Comparison of ENCODE assay signal across 10 cellular contexts in the genomic region with DNA sequence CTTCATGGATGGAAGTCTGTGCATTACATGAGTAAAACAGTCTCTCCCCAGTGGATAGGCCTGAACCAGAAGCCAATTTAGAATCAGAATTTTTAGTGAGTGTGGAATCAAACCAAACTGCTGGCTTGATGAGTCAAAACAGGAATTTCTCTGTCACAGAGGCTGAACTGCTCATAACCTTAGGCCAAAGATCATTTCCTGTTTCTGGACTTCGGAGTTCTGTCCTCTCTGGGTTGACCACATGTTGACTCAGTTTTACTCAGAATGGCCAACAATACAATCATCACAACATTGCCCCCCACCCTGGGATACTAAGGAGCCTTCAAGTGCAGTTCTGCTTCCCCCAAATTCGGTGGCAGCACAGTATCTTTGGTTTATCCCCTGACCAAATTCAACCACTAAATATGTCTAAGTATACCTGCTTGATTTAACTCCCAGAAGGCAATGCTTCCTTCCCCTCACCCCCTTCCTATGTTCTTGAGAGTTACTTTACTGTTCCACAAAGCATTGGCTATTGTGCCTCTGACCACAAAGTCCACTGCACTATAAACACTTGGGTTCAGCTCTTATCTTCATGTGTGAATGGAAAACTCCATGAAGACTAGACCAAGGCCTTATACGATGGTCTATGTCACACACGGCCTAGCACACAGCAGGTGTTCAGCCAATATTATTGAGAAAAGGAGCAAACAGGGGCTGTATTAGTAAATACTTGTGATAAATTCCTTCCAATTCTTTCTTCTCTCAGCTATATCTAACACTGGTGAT.
DNase-seq lines count a peak whose midpoint lies in the region; ATAC-seq and TF ChIP-seq lines count a peak whose summit lies in the region.
"Had no signal": no experiment of that assay in that cellular context is flagged by ENCODE, and none has a peak within 500 bp of the region (broad histone marks: within the 10 kb centered on the region; RNA-seq: fewer than 3 reads in every experiment).

No MANE protein-coding gene starts in this region.

- no peaks in the 10 kb centered on the region for H3K27me3 Mint-ChIP-seq in WTC11 (ENCODE audit: low read depth)

- H2BK120ac ChIP-seq in neuronal stem cell (ENCODE audit: low read depth, low read length): no peak overlapping the region

- intact Hi-C loops in vagina (cut with DNase I): no loop called here

- H3K79me1 ChIP-seq in neuronal stem cell (ENCODE audit: low read depth, low read length): no peaks in the 10 kb centered on the region

- H3K27ac ChIP-seq in vagina: no peak overlapping the region
- H3K27ac ChIP-seq in neuronal stem cell (replicated peaks; ENCODE audit: low read length): no peak overlapping the region

- H3K27me3 ChIP-seq in vagina (no peaks in the 10 kb centered on the region), neuronal stem cell (ENCODE audit: control insufficient read depth in 3 of 3, insufficient read depth in 3 of 3, low read depth in 1 of 3, low read length in 3 of 3) (no peaks in the 10 kb centered on the region)

- H3K23ac ChIP-seq in neuronal stem cell (ENCODE audit: low read depth, low read length, poor library complexity): no peak overlapping the region

- DNase-seq in fibroblast of peridontal ligament (ENCODE audit: extremely low read depth) (peak; percentile 43), vagina (ENCODE audit: extremely low spot score in 2 of 2) (no peak), neuronal stem cell (ENCODE audit: low spot score) (no peak), WTC11 (ENCODE audit: low spot score) (no peak), HuH-7 (ENCODE audit: low spot score) (no peak)
- DNase-seq: DMS53 had no signal

- no peak overlapping the region for H4K8ac ChIP-seq in neuronal stem cell (ENCODE audit: low read depth, low read length)

- no peaks in the 10 kb centered on the region for H3K9me3 ChIP-seq in vagina
- H3K9me3 ChIP-seq in neuronal stem cell (replicated peaks in 1 of 2; ENCODE audit: control insufficient read depth in 2 of 2, insufficient read depth in 1 of 2, low read depth in 1 of 2, low read length in 2 of 2): no peaks in the 10 kb centered on the region

- no peak overlapping the region for H3K4me2 ChIP-seq in neuronal stem cell (ENCODE audit: insufficient read depth, low read length, poor library complexity, severe bottlenecking)

- POLR2A ChIA-PET in WTC11 (lab: Charles Lee): no interaction called here

- H3K18ac ChIP-seq in neuronal stem cell (ENCODE audit: low read length): no peak overlapping the region

- H3K4me3 ChIP-seq in vagina (no peak overlapping the region), neuronal stem cell (ENCODE audit: low read length in 2 of 2) (no peak overlapping the region)

- no CpG with 5 or more reads among the region's 4 CpGs for WGBS in neuronal stem cell (ENCODE audit: extremely low coverage in 2 of 2, insufficient read length in 2 of 2, insufficient replicate concordance in 1 of 2), 2 donors

- peak; percentile 95 for ATAC-seq in GM18499 (IDR thresholded peaks at IDR 0.05; ENCODE audit: insufficient read depth, unreplicated experiment)
- peak; percentile 90 for ATAC-seq in GM21528 (IDR thresholded peaks at IDR 0.05; ENCODE audit: low FRiP score, unreplicated experiment)
- ATAC-seq in HG03354 (IDR thresholded peaks at IDR 0.05; ENCODE audit: poor library complexity, severe bottlenecking, unreplicated experiment): peak; percentile 95
- no peak for ATAC-seq in WTC11

- H3K9ac ChIP-seq in neuronal stem cell (ENCODE audit: low read depth, low read length, poor library complexity): no peak overlapping the region

- CTCF ChIA-PET in WTC11 (lab: Charles Lee): no interaction called here

- no peaks in the 10 kb centered on the region for H3K36me3 Mint-ChIP-seq in WTC11
- H3K36me3 Mint-ChIP-seq: brain had no signal

- H3K4me1 ChIP-seq in vagina (peaks cover 6% of the 10 kb centered on the region), neuronal stem cell (ENCODE audit: control insufficient read depth in 2 of 2, insufficient read depth in 1 of 2, low read depth in 1 of 2, low read length in 2 of 2) (peaks cover 0 to 5% of the 10 kb centered on the region in 2 donors)

- H3K4me1 Mint-ChIP-seq in WTC11: peaks cover 1% of the 10 kb centered on the region

- H3K36me3 ChIP-seq in vagina: no peaks in the 10 kb centered on the region
- no peaks in the 10 kb centered on the region for H3K36me3 ChIP-seq in neuronal stem cell (replicated peaks in 1 of 2; ENCODE audit: control insufficient read depth in 2 of 2, insufficient read depth in 2 of 2, low read length in 2 of 2)

- no peak overlapping the region for H2BK12ac ChIP-seq in neuronal stem cell (ENCODE audit: low read length)

- peaks cover 6% of the 10 kb centered on the region for H3K9me3 Mint-ChIP-seq in WTC11
- H3K9me3 Mint-ChIP-seq: brain had no signal

- no peak overlapping the region for H3K14ac ChIP-seq in neuronal stem cell (ENCODE audit: low read length)

- no peak overlapping the region for H2BK15ac ChIP-seq in neuronal stem cell (ENCODE audit: low read length)

- no peak overlapping the region for H2AFZ ChIP-seq in neuronal stem cell (ENCODE audit: low read length)

- H3K27ac Mint-ChIP-seq in WTC11: no peak overlapping the region

- TF ChIP-seq POLR2A in vagina (IDR thresholded peaks at IDR 0.05): no peak

- no peak overlapping the region for H4K91ac ChIP-seq in neuronal stem cell (ENCODE audit: low read depth, low read length, poor library complexity)

- no peak overlapping the region for H3K4ac ChIP-seq in neuronal stem cell (ENCODE audit: low read length)

- no peak overlapping the region for H2BK5ac ChIP-seq in neuronal stem cell (ENCODE audit: low read length)

- H2AK5ac ChIP-seq in neuronal stem cell (ENCODE audit: low read depth, low read length): no peak overlapping the region

- H3K4me3 Mint-ChIP-seq in WTC11: no peak overlapping the region
- H3K4me3 Mint-ChIP-seq: brain had no signal

- TF ChIP-seq CTCF in vagina (IDR thresholded peaks at IDR 0.05) (no peak), WTC11 (IDR thresholded peaks at IDR 0.05) (no peak)

TF ChIP-seq in WTC11, 78 proteins besides CTCF, POLR2A, EP300 and RAD21:
- TF ChIP-seq SOX15 (CRISPR knock-in tag; IDR thresholded peaks at IDR 0.05) (no peak), ELF4 (CRISPR knock-in tag; IDR thresholded peaks at IDR 0.05; ENCODE audit: low read depth) (no peak), FOXK1 (CRISPR knock-in tag; IDR thresholded peaks at IDR 0.05) (no peak), CBFB (CRISPR knock-in tag; IDR thresholded peaks at IDR 0.05; ENCODE audit: low read depth) (no peak), CREM (CRISPR knock-in tag; IDR thresholded peaks at IDR 0.05) (no peak), TEAD1 (CRISPR knock-in tag; IDR thresholded peaks at IDR 0.05) (no peak), RORB (CRISPR knock-in tag; IDR thresholded peaks at IDR 0.05) (no peak)
- TF ChIP-seq, protein P1, sequence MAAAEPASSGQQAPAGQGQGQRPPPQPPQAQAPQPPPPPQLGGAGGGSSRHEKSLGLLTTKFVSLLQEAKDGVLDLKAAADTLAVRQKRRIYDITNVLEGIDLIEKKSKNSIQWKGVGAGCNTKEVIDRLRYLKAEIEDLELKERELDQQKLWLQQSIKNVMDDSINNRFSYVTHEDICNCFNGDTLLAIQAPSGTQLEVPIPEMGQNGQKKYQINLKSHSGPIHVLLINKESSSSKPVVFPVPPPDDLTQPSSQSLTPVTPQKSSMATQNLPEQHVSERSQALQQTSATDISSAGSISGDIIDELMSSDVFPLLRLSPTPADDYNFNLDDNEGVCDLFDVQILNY (CRISPR knock-in tag; IDR thresholded peaks at IDR 0.05): no peak
- TF ChIP-seq, protein P2, sequence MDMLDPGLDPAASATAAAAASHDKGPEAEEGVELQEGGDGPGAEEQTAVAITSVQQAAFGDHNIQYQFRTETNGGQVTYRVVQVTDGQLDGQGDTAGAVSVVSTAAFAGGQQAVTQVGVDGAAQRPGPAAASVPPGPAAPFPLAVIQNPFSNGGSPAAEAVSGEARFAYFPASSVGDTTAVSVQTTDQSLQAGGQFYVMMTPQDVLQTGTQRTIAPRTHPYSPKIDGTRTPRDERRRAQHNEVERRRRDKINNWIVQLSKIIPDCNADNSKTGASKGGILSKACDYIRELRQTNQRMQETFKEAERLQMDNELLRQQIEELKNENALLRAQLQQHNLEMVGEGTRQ (CRISPR knock-in tag; IDR thresholded peaks at IDR 0.05): no peak
- TF ChIP-seq, protein P3, sequence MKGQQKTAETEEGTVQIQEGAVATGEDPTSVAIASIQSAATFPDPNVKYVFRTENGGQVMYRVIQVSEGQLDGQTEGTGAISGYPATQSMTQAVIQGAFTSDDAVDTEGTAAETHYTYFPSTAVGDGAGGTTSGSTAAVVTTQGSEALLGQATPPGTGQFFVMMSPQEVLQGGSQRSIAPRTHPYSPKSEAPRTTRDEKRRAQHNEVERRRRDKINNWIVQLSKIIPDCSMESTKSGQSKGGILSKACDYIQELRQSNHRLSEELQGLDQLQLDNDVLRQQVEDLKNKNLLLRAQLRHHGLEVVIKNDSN (CRISPR knock-in tag; IDR thresholded peaks at IDR 0.05): no peak
- TF ChIP-seq, protein P4, sequence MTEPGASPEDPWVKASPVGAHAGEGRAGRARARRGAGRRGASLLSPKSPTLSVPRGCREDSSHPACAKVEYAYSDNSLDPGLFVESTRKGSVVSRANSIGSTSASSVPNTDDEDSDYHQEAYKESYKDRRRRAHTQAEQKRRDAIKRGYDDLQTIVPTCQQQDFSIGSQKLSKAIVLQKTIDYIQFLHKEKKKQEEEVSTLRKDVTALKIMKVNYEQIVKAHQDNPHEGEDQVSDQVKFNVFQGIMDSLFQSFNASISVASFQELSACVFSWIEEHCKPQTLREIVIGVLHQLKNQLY (CRISPR knock-in tag; IDR thresholded peaks at IDR 0.05): no peak
